In the genomic region with DNA sequence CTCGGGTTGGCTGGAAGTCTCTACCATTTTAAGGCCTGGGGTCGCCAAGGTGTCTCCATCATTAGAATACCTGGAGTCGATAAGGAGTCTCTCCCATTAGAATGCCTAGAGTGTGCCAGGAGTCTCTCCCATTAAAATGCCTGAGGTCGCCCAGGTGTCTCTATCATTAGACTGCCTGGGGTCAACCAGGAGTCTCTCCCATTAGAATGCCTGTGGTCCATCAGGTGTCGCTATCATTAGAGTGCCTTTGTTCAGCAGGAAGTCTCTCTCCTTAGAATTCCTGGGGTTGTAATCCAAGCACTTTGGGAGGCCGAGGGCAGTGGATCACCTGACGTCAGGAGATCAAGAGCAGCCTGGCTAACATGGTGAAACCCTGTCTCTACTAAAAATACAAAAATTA, we compare ENCODE assay signal across 25 cellular contexts.
A peak's percentile ranks its signal among the peaks of the same experiment; 100 is the strongest.
DNase-seq lines count a peak whose midpoint lies in the region; ATAC-seq and TF ChIP-seq lines count a peak whose summit lies in the region.
"Had no signal": no experiment of that assay in that cellular context is flagged by ENCODE, and none has a peak within 500 bp of the region (broad histone marks: within the 10 kb centered on the region; RNA-seq: fewer than 3 reads in every experiment).

No MANE protein-coding gene starts in this region.

- H3K9me3 ChIP-seq in RWPE2 (ENCODE audit: severe bottlenecking) (peaks cover 2% of the 10 kb centered on the region), endodermal cell (ENCODE audit: control insufficient read depth, low read length) (peaks cover 64% of the 10 kb centered on the region)
- H3K9me3 ChIP-seq: BE2C, BLaER1 had no signal

- H3K27ac ChIP-seq in RWPE2 (ENCODE audit: poor library complexity, severe bottlenecking) (no peak overlapping the region), endodermal cell (ENCODE audit: low read depth, low read length) (no peak overlapping the region)
- H3K27ac ChIP-seq: BLaER1 had no signal

- peaks cover 94% of the 10 kb centered on the region for H3K9me3 Mint-ChIP-seq in endodermal cell

- no peaks in the 10 kb centered on the region for H3K36me3 Mint-ChIP-seq in endodermal cell (ENCODE audit: low read depth)
- H3K36me3 Mint-ChIP-seq: CD14-positive monocyte; CD4-positive, alpha-beta memory T cell; CD4-positive, CD25-positive, alpha-beta regulatory T cell; CD8-positive, alpha-beta memory T cell had no signal

- DNase-seq in RWPE2 (ENCODE audit: low spot score) (peak; percentile 1), endodermal cell (peak; percentile 10), islet precursor cell (peak; percentile 22), NCI-H524 (lab: John Stamatoyannopoulos, UW) (no peak), omental fat pad (ENCODE audit: low spot score) (no peak), SK-N-DZ (ENCODE audit: low spot score) (no peak)
- DNase-seq: 8988T; ACHN; BE2C; C1 segment of cervical spinal cord; CD4-positive, alpha-beta memory T cell; CD4-positive, CD25-positive, alpha-beta regulatory T cell; CD8-positive, alpha-beta memory T cell; COR-L47; DMS 273 treated with DMSO at 0.1 percent for 48 hours; DMS153; DMS53; DMS79; DND-41; EL; GDM1 had no signal

- H3K4me1 ChIP-seq in RWPE2 (ENCODE audit: insufficient read depth, poor library complexity, severe bottlenecking) (no peaks in the 10 kb centered on the region), endodermal cell (ENCODE audit: control insufficient read depth, insufficient read depth, low read length) (no peaks in the 10 kb centered on the region)
- H3K4me1 ChIP-seq: BE2C, BLaER1 had no signal

- H3K27ac Mint-ChIP-seq in endodermal cell: no peak overlapping the region
- H3K27ac Mint-ChIP-seq: CD14-positive monocyte; CD4-positive, alpha-beta memory T cell; CD4-positive, CD25-positive, alpha-beta regulatory T cell; CD8-positive, alpha-beta memory T cell had no signal

- H3K36me3 ChIP-seq in RWPE2 (ENCODE audit: low read depth) (no peaks in the 10 kb centered on the region), endodermal cell (ENCODE audit: control insufficient read depth, insufficient read depth, low read length) (no peaks in the 10 kb centered on the region)
- H3K36me3 ChIP-seq: BE2C, BLaER1 had no signal

- no peaks in the 10 kb centered on the region for H3K27me3 Mint-ChIP-seq in endodermal cell (ENCODE audit: insufficient read depth)
- H3K27me3 Mint-ChIP-seq: CD4-positive, alpha-beta memory T cell; CD4-positive, CD25-positive, alpha-beta regulatory T cell; CD8-positive, alpha-beta memory T cell had no signal

- H3K4me3 ChIP-seq in RWPE2 (ENCODE audit: severe bottlenecking) (no peak overlapping the region), endodermal cell (ENCODE audit: low read length) (no peak overlapping the region)
- H3K4me3 ChIP-seq: BLaER1, GM12878 had no signal

- no peaks in the 10 kb centered on the region for H3K27me3 ChIP-seq in RWPE2 (ENCODE audit: insufficient read depth, poor library complexity, severe bottlenecking)
- no peaks in the 10 kb centered on the region for H3K27me3 ChIP-seq in endodermal cell (ENCODE audit: control insufficient read depth, insufficient read depth, low read length, poor library complexity, severe bottlenecking)
- H3K27me3 ChIP-seq: BE2C, BLaER1 had no signal

- no peak for ATAC-seq in RWPE2 (ENCODE audit: low read depth)
- no peak for ATAC-seq in omental fat pad (ENCODE audit: low FRiP score)
- ATAC-seq in GM21381 (IDR thresholded peaks at IDR 0.05; ENCODE audit: unreplicated experiment): no peak
- ATAC-seq: GM12878 had no signal

- H3K4me3 Mint-ChIP-seq in endodermal cell: no peak overlapping the region
- H3K4me3 Mint-ChIP-seq: CD14-positive monocyte; CD4-positive, alpha-beta memory T cell; CD4-positive, CD25-positive, alpha-beta regulatory T cell; CD8-positive, alpha-beta memory T cell had no signal

- no peaks in the 10 kb centered on the region for H3K4me1 Mint-ChIP-seq in endodermal cell
- H3K4me1 Mint-ChIP-seq: CD14-positive monocyte; CD4-positive, alpha-beta memory T cell; CD4-positive, CD25-positive, alpha-beta regulatory T cell; CD8-positive, alpha-beta memory T cell had no signal

- TF ChIP-seq CTCF in RWPE2 (IDR thresholded peaks at IDR 0.05; ENCODE audit: poor library complexity, severe bottlenecking) (no peak), endodermal cell (conservative IDR thresholded peaks at IDR 0.05) (no peak), omental fat pad (IDR thresholded peaks at IDR 0.05) (no peak)

- no peak overlapping the region for H3K9ac ChIP-seq in endodermal cell (ENCODE audit: extremely low read depth, low read length, poor library complexity, severe bottlenecking)
- H3K9ac ChIP-seq: BLaER1 had no signal

- WGBS in endodermal cell (ENCODE audit: insufficient coverage in 1 of 2, insufficient read length in 1 of 2), 2 experiments: 71 to 85% methylated on average over 6 to 7 of the region's 7 CpGs

Comparison
In these comparisons a context has a peak if more than half of its experiments do, and no peak if none do; other contexts are left out.
1. DNase-seq: peak in RWPE2 (single experiment), endodermal cell (single experiment) and islet precursor cell (single experiment); none in NCI-H524 (0 of 2), omental fat pad (single experiment) and SK-N-DZ (single experiment).